In the genomic region with DNA sequence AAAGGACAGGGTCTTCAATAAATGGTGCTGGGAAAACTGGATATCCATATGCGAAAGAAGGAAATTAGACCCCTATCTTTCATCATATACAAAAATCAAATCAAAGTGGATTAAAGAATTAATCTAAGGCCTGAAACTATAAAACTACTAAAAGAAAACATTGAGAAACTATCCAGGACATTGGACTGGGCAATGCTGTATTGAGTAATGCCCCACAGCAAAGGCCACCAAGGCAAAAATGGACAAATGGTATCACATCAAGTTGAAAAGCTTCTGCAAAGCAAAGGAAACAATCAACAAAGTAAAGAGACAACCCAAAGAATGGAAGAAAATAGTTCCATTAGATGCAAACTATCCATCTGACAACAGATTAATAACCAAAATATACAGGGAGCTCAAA, we compare ENCODE assay signal across 9 cellular contexts.
"Had no signal": no experiment of that assay in that cellular context is flagged by ENCODE, and none has a peak within 500 bp of the region (broad histone marks: within the 10 kb centered on the region; RNA-seq: fewer than 3 reads in every experiment).

No MANE protein-coding gene starts in this region.

- ATAC-seq: GM23338, HCT116 had no signal

- H3K9ac ChIP-seq: KMS-11 had no signal

- H3K36me3 Mint-ChIP-seq: IgD-negative memory B cell had no signal

- H3K27me3 Mint-ChIP-seq: IgD-negative memory B cell had no signal

- H3K27ac ChIP-seq: KMS-11 had no signal

- H2AFZ ChIP-seq: GM23338 had no signal

- H3K4me3 Mint-ChIP-seq: GM23338, HFFc6, IgD-negative memory B cell had no signal

- H3K4me2 ChIP-seq: GM23338, KMS-11 had no signal

- H3K27ac Mint-ChIP-seq: GM23338, HFFc6 had no signal

- H3K9me3 ChIP-seq: HAP-1 had no signal

- H3K36me3 ChIP-seq: HAP-1 had no signal

- H3K4me1 Mint-ChIP-seq: GM23338 had no signal

- H3K4me3 ChIP-seq: GM23338, HAP-1 had no signal

- DNase-seq: H7, HFFc6, Kasumi-1, KBM-7 had no signal

- H3K9me3 Mint-ChIP-seq: GM23338, HFFc6 had no signal
